ENCODE assay signal across 18 cellular contexts in the genomic region with DNA sequence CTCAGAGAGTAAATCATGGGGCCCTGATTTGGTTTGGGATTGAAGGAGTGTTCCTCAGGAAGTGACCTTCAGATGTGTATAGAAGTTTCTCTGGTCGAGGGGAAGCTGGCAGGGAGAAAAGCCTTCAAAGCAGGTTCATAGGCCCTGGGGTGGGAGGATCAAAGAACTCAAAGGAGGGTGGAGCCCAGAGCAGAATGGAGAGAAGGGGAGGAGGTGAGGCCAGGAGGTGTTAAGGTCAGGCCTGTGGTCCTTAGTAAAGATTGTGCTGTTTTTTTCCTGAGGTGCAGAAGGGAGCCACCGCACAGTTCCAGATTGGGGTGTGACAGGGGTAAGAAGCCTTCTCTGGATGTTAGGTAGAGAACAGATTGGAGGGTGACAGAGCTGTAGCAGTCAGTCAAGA. TPM values are rescaled to one million over a fixed set of nuclear protein-coding genes. Genes with fewer than 3 reads are reported as not detected.
DNase-seq lines count a peak whose midpoint lies in the region; ATAC-seq and TF ChIP-seq lines count a peak whose summit lies in the region.
"Had no signal": no experiment of that assay in that cellular context is flagged by ENCODE, and none has a peak within 500 bp of the region (broad histone marks: within the 10 kb centered on the region; RNA-seq: fewer than 3 reads in every experiment).

No MANE protein-coding gene starts in this region.

- TF ChIP-seq CTCF in CD14-positive monocyte (IDR thresholded peaks at IDR 0.05) (no peak), Caco-2 (IDR thresholded peaks at IDR 0.05; ENCODE audit: insufficient read depth in 1 of 2, low read depth in 1 of 2, low read length in 1 of 2, severe bottlenecking in 1 of 2, unreplicated experiment in 1 of 2) (no peak)

- no peaks in the 10 kb centered on the region for H3K4me1 ChIP-seq in Caco-2
- H3K4me1 ChIP-seq: right lobe of liver, testis had no signal

- H3K27me3 ChIP-seq in Caco-2 (replicated peaks; ENCODE audit: control insufficient read depth, insufficient read depth, low read length): no peaks in the 10 kb centered on the region
- H3K27me3 ChIP-seq: right lobe of liver, testis had no signal

- no peaks in the 10 kb centered on the region for H3K9me3 Mint-ChIP-seq in CD14-positive monocyte
- H3K9me3 Mint-ChIP-seq in Caco-2 (ENCODE audit: unreplicated experiment): no peaks in the 10 kb centered on the region
- H3K9me3 Mint-ChIP-seq in activated T-helper 1 cell treated with anti-CD3 and anti-CD28 coated beads, Interleukin-12 subunit alpha, Interleukin-12 subunit beta, Interleukin-2, Interleukin-4 antibody, amounts not matched to agents 30 ng/mL and 10 ng/mL and 1 ng/mL, durations not matched to agents 14 hours and 24 hours and 36 hours: no peaks in the 10 kb centered on the region
- no peaks in the 10 kb centered on the region for H3K9me3 Mint-ChIP-seq in memory B cell
- H3K9me3 Mint-ChIP-seq: activated naive CD4-positive, alpha-beta T cell treated with anti-CD3 and anti-CD28 coated beads, Interleukin-2, amount 50 U/mL, for 72 hours had no signal

- H3K4me3 Mint-ChIP-seq in CD14-positive monocyte: no peak overlapping the region
- H3K4me3 Mint-ChIP-seq in Caco-2 (ENCODE audit: unreplicated experiment): no peak overlapping the region
- no peak overlapping the region for H3K4me3 Mint-ChIP-seq in activated T-helper 1 cell treated with anti-CD3 and anti-CD28 coated beads, Interleukin-12 subunit alpha, Interleukin-12 subunit beta, Interleukin-2, Interleukin-4 antibody, amounts not matched to agents 30 ng/mL and 10 ng/mL and 1 ng/mL, durations not matched to agents 14 hours and 24 hours and 36 hours
- H3K4me3 Mint-ChIP-seq in memory B cell: no peak overlapping the region

- H3K9me3 ChIP-seq in Caco-2: no peaks in the 10 kb centered on the region
- H3K9me3 ChIP-seq: right lobe of liver, testis had no signal

- H3K36me3 Mint-ChIP-seq in CD14-positive monocyte (peaks cover 51 to 96% of the 10 kb centered on the region in 2 donors), Caco-2 (ENCODE audit: insufficient read depth, unreplicated experiment) (peaks cover 67% of the 10 kb centered on the region), memory B cell (peaks cover 28% of the 10 kb centered on the region)
- H3K36me3 Mint-ChIP-seq in activated T-helper 1 cell treated with anti-CD3 and anti-CD28 coated beads, Interleukin-12 subunit alpha, Interleukin-12 subunit beta, Interleukin-2, Interleukin-4 antibody, amounts not matched to agents 30 ng/mL and 10 ng/mL and 1 ng/mL, durations not matched to agents 14 hours and 24 hours and 36 hours (ENCODE audit: low read depth): peaks cover 28% of the 10 kb centered on the region

- H3K27me3 Mint-ChIP-seq in CD14-positive monocyte (ENCODE audit: low read depth in 3 of 3) (no peaks in the 10 kb centered on the region), Caco-2 (ENCODE audit: insufficient read depth, unreplicated experiment) (no peaks in the 10 kb centered on the region), memory B cell (no peaks in the 10 kb centered on the region)
- H3K27me3 Mint-ChIP-seq in activated T-helper 1 cell treated with anti-CD3 and anti-CD28 coated beads, Interleukin-12 subunit alpha, Interleukin-12 subunit beta, Interleukin-2, Interleukin-4 antibody, amounts not matched to agents 30 ng/mL and 10 ng/mL and 1 ng/mL, durations not matched to agents 14 hours and 24 hours and 36 hours (ENCODE audit: insufficient read depth): no peaks in the 10 kb centered on the region

- H3K4me3 ChIP-seq in Caco-2 (ENCODE audit: low read depth, low read length): no peak overlapping the region
- H3K4me3 ChIP-seq: right lobe of liver, testis had no signal

- intact Hi-C loops in CD14-positive monocyte (cut with micrococcal nuclease) (no loop called here), Caco-2 (cut with micrococcal nuclease; ENCODE audit: unreplicated experiment) (no loop called here)
- intact Hi-C loops in activated T-helper 1 cell treated with anti-CD3 and anti-CD28 coated beads, Interleukin-12 subunit alpha, Interleukin-12 subunit beta, Interleukin-2, Interleukin-4 antibody, amounts not matched to agents 30 ng/mL and 10 ng/mL and 1 ng/mL, durations not matched to agents 14 hours and 24 hours and 36 hours (cut with micrococcal nuclease): no loop called here

- H3K4me1 Mint-ChIP-seq in CD14-positive monocyte: no peaks in the 10 kb centered on the region
- no peaks in the 10 kb centered on the region for H3K4me1 Mint-ChIP-seq in Caco-2 (ENCODE audit: low read depth, unreplicated experiment)
- H3K4me1 Mint-ChIP-seq in activated T-helper 1 cell treated with anti-CD3 and anti-CD28 coated beads, Interleukin-12 subunit alpha, Interleukin-12 subunit beta, Interleukin-2, Interleukin-4 antibody, amounts not matched to agents 30 ng/mL and 10 ng/mL and 1 ng/mL, durations not matched to agents 14 hours and 24 hours and 36 hours (ENCODE audit: low read depth): peaks cover 14% of the 10 kb centered on the region
- no peaks in the 10 kb centered on the region for H3K4me1 Mint-ChIP-seq in memory B cell

- no peak for DNase-seq in CD14-positive monocyte (ENCODE audit: low spot score)
- no peak for DNase-seq in Caco-2
- DNase-seq in activated T-helper 1 cell treated with anti-CD3 and anti-CD28 coated beads, Interleukin-12 subunit alpha, Interleukin-12 subunit beta, Interleukin-2, Interleukin-4 antibody, amounts not matched to agents 30 ng/mL and 10 ng/mL and 1 ng/mL, durations not matched to agents 14 hours and 24 hours and 36 hours (ENCODE audit: low spot score): no peak
- no peak for DNase-seq in memory B cell (ENCODE audit: low spot score in 2 of 2)
- DNase-seq in EL: no peak
- DNase-seq in activated effector memory CD4-positive, alpha-beta T cell treated with Interleukin-2 at 50 U/mL for 16 hours: no peak
- DNase-seq: activated CD4-positive, CD25-positive, alpha-beta regulatory T cell treated with anti-CD3 and anti-CD28 coated beads, Interleukin-2, amount 50 U/mL, for 72 hours; COR-L47; effector memory CD4-positive, alpha-beta T cell; NCI-H146; NCI-H2171 treated with DMSO at 0.1 percent for 48 hours; NCI-H69; right lobe of liver; testis had no signal

- no peaks in the 10 kb centered on the region; the same call in 1 of the 2 replicates for H3K36me3 ChIP-seq in Caco-2 (ENCODE audit: control insufficient read depth, insufficient read depth, low read length)

- POLR2A ChIA-PET in Caco-2 (lab: Charles Lee): no interaction called here

- no TSS peak for BruUV-seq in Caco-2 (replicated peaks; lab: Mats Ljungman, UMichigan)

- H3K27ac Mint-ChIP-seq in CD14-positive monocyte (peak overlapping the region in 5 of 7 donors; percentile 34 to 83 (median 77)), Caco-2 (ENCODE audit: unreplicated experiment) (peak overlapping the region; percentile 14), memory B cell (peak overlapping the region; percentile 12)
- peak overlapping the region; percentile 45 for H3K27ac Mint-ChIP-seq in activated T-helper 1 cell treated with anti-CD3 and anti-CD28 coated beads, Interleukin-12 subunit alpha, Interleukin-12 subunit beta, Interleukin-2, Interleukin-4 antibody, amounts not matched to agents 30 ng/mL and 10 ng/mL and 1 ng/mL, durations not matched to agents 14 hours and 24 hours and 36 hours

- CTCF ChIA-PET in Caco-2 (lab: Charles Lee): no interaction called here

- ATAC-seq in memory B cell (ENCODE audit: low read depth) (no peak), GM18519 (IDR thresholded peaks at IDR 0.05; ENCODE audit: low FRiP score, unreplicated experiment) (no peak), GM18858 (IDR thresholded peaks at IDR 0.05; ENCODE audit: unreplicated experiment) (no peak)

RNA-seq across cellular contexts. Expression of a gene that starts 9.7 kb away (rescaled TPM):
- under 1 TPM in 1 of 2 donors, not detected in 1; 0.17 TPM for polyA plus RNA-seq in CD14-positive monocyte
- total RNA-seq in Caco-2 (2022): 1.2 and 1.5 TPM in 2 replicates
- total RNA-seq in activated T-helper 1 cell treated with anti-CD3 and anti-CD28 coated beads, Interleukin-12 subunit alpha, Interleukin-12 subunit beta, Interleukin-2, Interleukin-4 antibody, amounts not matched to agents 30 ng/mL and 10 ng/mL and 1 ng/mL, durations not matched to agents 14 hours and 24 hours and 36 hours: 0.65 and 0.76 TPM in 2 replicates

RNA-seq across cellular contexts. Expression of a gene that starts 20.1 kb away (rescaled TPM):
- 10 to 100 TPM; 89.6 to 93.3 TPM for polyA plus RNA-seq in CD14-positive monocyte
- total RNA-seq in Caco-2 (2022): 53.0 and 63.3 TPM in 2 replicates
- 63.9 and 67.5 TPM in 2 replicates for total RNA-seq in activated T-helper 1 cell treated with anti-CD3 and anti-CD28 coated beads, Interleukin-12 subunit alpha, Interleukin-12 subunit beta, Interleukin-2, Interleukin-4 antibody, amounts not matched to agents 30 ng/mL and 10 ng/mL and 1 ng/mL, durations not matched to agents 14 hours and 24 hours and 36 hours

RNA-seq across cellular contexts. Expression of a gene that starts 50.0 kb away (rescaled TPM):
- polyA plus RNA-seq in CD14-positive monocyte: under 1 TPM in 1 of 2 donors, not detected in 1; 0.75 TPM
- 0.20 TPM in 1 of 2 replicates, not detected in the other for total RNA-seq in Caco-2 (2022)
- not detected in 2 replicates for total RNA-seq in activated T-helper 1 cell treated with anti-CD3 and anti-CD28 coated beads, Interleukin-12 subunit alpha, Interleukin-12 subunit beta, Interleukin-2, Interleukin-4 antibody, amounts not matched to agents 30 ng/mL and 10 ng/mL and 1 ng/mL, durations not matched to agents 14 hours and 24 hours and 36 hours
- total RNA-seq: glomerular endothelial cell had no signal

Comparison
In these comparisons a context has a peak if more than half of its experiments do, and no peak if none do; other contexts are left out.
1. H3K27ac Mint-ChIP-seq: peak in every context shown above with its lines; median percentile 77 in CD14-positive monocyte; 45 in activated T-helper 1 cell treated with anti-CD3 and anti-CD28 coated beads, Interleukin-12 subunit alpha, Interleukin-12 subunit beta, Interleukin-2, Interleukin-4 antibody, amounts not matched to agents 30 ng/mL and 10 ng/mL and 1 ng/mL, durations not matched to agents 14 hours and 24 hours and 36 hours; 14 in Caco-2; 12 in memory B cell.